26 cellular contexts compared by ENCODE assay signal in the genomic region with DNA sequence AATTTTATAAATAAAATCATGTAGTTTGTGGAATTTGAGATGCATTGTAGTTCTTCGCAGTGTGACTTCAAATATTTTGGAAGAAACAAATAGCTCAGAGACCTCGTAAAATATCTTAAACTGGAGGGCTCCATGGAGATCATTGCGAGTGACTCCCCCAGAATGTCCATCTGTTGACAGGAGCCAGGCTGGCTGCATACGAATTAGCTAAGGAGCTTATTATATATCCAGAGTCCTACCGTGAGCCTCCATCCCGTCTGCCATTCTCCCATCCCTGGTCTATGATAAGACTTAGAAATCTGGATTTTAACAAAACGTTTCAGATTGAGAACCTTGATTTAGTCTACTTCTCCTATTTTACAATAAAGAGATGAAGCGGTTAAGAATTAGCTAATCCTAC.
"Had no signal": no experiment of that assay in that cellular context is flagged by ENCODE, and none has a peak within 500 bp of the region (broad histone marks: within the 10 kb centered on the region; RNA-seq: fewer than 3 reads in every experiment).

No MANE protein-coding gene starts in this region.

- ATAC-seq: activated CD4-positive, CD25-positive, alpha-beta regulatory T cell treated with anti-CD3 and anti-CD28 coated beads, Interleukin-2, amount 50 U/mL, for 24 hours; activated CD8-positive, alpha-beta T cell treated with anti-CD3 and anti-CD28 coated beads for 36 hours; activated T-cell treated with anti-CD3 and anti-CD28 coated beads, Interleukin-2, amount 50 U/mL, for 4 hours; activated T-helper 17 cell treated with anti-CD3 and anti-CD28 coated beads, Interleukin-2, amount 50 U/mL, for 72 hours; esophagus mucosa had no signal

- DNase-seq: activated B cell treated with CpG ODN at 0.5 μM for 24 hours; activated CD4-positive, alpha-beta T cell treated with anti-CD3 and anti-CD28 coated beads for 48 hours; activated CD4-positive, alpha-beta T cell treated with anti-CD3 and anti-CD28 coated beads, Interleukin-2, amount 50 U/mL, for 1 hour; activated CD4-positive, alpha-beta T cell treated with anti-CD3 and anti-CD28 coated beads, Interleukin-2, amount 50 U/mL, for 48 hours; activated CD8-positive, alpha-beta memory T cell treated with anti-CD3 and anti-CD28 coated beads for 24 hours; activated CD8-positive, alpha-beta T cell treated with anti-CD3 and anti-CD28 coated beads for 36 hours; activated effector memory CD4-positive, alpha-beta T cell treated with Interleukin-2 at 50 U/mL for 16 hours; activated gamma-delta T cell treated with Interleukin-2 at 50 U/mL for 16 hours; activated naive CD4-positive, alpha-beta T cell treated with anti-CD3 and anti-CD28 coated beads, Interleukin-2, amount 50 U/mL, for 16 hours; activated naive CD4-positive, alpha-beta T cell treated with Interleukin-2 at 50 U/mL for 16 hours; activated T-cell treated with anti-CD3 and anti-CD28 coated beads, Interleukin-2, amount 50 U/mL, for 4 hours; amniotic stem cell; anterior cingulate cortex; brain microvascular endothelial cell; dorsolateral prefrontal cortex; effector memory CD4-positive, alpha-beta T cell; endodermal cell; foreskin fibroblast; head of caudate nucleus; T-helper 2 cell had no signal

- FAIRE-seq: astrocyte, bronchial epithelial cell, frontal cortex had no signal
